In the genomic region with DNA sequence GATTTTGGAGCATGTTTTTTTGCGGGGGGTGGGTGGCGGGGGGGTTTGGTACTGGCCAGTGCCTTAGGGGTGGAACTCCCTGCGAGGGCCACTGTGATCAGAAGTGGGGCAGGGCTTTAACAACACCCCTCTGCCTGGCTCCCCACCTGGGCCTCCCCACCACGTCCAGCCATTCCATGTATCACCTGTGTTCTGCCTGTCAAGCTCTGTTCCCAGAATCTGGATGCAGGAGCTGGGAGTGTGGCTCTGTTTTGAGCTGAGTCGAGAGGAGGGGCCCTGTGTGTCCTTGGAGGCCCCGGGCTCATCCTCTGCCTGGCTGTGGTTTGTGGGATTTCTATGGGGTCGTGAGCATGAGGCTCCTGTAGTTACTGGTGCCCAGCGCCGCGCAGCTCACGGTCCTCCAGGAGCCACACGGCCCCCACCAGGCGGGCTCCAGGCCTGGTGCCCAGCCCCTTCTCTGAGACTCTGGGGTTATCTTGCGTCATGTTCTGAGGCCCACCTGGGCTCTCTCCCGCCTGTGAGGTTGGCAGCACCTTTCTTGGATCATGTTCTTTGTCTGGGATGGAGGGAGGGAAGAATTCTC, we compare ENCODE assay signal across 1 cellular context.
TF ChIP-seq lines count a peak whose summit lies in the region.

No MANE protein-coding gene starts in this region.

TF ChIP-seq in A549, 52 proteins besides CTCF, POLR2A, EP300 and RAD21 (continued from another document):
- no peak for TF ChIP-seq ZNF302 (CRISPR knock-in tag; IDR thresholded peaks at IDR 0.05)
- no peak for TF ChIP-seq CBX8 (IDR thresholded peaks at IDR 0.05)
- TF ChIP-seq, protein P1, sequence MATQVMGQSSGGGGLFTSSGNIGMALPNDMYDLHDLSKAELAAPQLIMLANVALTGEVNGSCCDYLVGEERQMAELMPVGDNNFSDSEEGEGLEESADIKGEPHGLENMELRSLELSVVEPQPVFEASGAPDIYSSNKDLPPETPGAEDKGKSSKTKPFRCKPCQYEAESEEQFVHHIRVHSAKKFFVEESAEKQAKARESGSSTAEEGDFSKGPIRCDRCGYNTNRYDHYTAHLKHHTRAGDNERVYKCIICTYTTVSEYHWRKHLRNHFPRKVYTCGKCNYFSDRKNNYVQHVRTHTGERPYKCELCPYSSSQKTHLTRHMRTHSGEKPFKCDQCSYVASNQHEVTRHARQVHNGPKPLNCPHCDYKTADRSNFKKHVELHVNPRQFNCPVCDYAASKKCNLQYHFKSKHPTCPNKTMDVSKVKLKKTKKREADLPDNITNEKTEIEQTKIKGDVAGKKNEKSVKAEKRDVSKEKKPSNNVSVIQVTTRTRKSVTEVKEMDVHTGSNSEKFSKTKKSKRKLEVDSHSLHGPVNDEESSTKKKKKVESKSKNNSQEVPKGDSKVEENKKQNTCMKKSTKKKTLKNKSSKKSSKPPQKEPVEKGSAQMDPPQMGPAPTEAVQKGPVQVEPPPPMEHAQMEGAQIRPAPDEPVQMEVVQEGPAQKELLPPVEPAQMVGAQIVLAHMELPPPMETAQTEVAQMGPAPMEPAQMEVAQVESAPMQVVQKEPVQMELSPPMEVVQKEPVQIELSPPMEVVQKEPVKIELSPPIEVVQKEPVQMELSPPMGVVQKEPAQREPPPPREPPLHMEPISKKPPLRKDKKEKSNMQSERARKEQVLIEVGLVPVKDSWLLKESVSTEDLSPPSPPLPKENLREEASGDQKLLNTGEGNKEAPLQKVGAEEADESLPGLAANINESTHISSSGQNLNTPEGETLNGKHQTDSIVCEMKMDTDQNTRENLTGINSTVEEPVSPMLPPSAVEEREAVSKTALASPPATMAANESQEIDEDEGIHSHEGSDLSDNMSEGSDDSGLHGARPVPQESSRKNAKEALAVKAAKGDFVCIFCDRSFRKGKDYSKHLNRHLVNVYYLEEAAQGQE (IDR thresholded peaks at IDR 0.05) = no peak
- TF ChIP-seq CBX2 (IDR thresholded peaks at IDR 0.05; ENCODE audit: borderline replicate concordance, low read depth) = no peak
- no peak for TF ChIP-seq ZC3H11A (IDR thresholded peaks at IDR 0.05)
- TF ChIP-seq RNF2 (IDR thresholded peaks at IDR 0.05; ENCODE audit: borderline replicate concordance, low read depth) = no peak
- no peak for TF ChIP-seq EHMT2 (IDR thresholded peaks at IDR 0.05; ENCODE audit: low read depth)
